20 cellular contexts compared by ENCODE assay signal in genomic region chr3:136270179-136270578, GRCh38. TPM values are rescaled to one million over a fixed set of nuclear protein-coding genes. Genes with fewer than 3 reads are reported as not detected.
DNase-seq lines count a peak whose midpoint lies in the region; ATAC-seq and TF ChIP-seq lines count a peak whose summit lies in the region.
"Had no signal": no experiment of that assay in that cellular context is flagged by ENCODE, and none has a peak within 500 bp of the region (broad histone marks: within the 10 kb centered on the region; RNA-seq: fewer than 3 reads in every experiment).

No MANE protein-coding gene starts in this region.

- peaks cover 6% of the 10 kb centered on the region; the same call in 1 of the 2 replicates for H4K20me1 ChIP-seq in GM23338 (replicated peaks; ENCODE audit: insufficient read depth)

- H3K36me3 ChIP-seq in GM23338 (ENCODE audit: insufficient read depth) (no peaks in the 10 kb centered on the region), endodermal cell (ENCODE audit: control insufficient read depth, insufficient read depth, low read length) (peaks cover 22% of the 10 kb centered on the region)
- H3K36me3 ChIP-seq: prostate gland had no signal

- peaks cover 4% of the 10 kb centered on the region; the same call in 1 of the 2 replicates for H3K4me1 ChIP-seq in GM23338 (ENCODE audit: insufficient read depth)
- no peaks in the 10 kb centered on the region for H3K4me1 ChIP-seq in endodermal cell (ENCODE audit: control insufficient read depth, insufficient read depth, low read length)
- H3K4me1 ChIP-seq: esophagus muscularis mucosa, prostate gland had no signal

- peak; percentile 84 for ATAC-seq in GM18520 (IDR thresholded peaks at IDR 0.05; ENCODE audit: unreplicated experiment)
- peak; percentile 44 for ATAC-seq in GM19043 (IDR thresholded peaks at IDR 0.05; ENCODE audit: low read depth, unreplicated experiment)
- ATAC-seq in HG02870 (IDR thresholded peaks at IDR 0.05; ENCODE audit: unreplicated experiment): peak; percentile 53
- ATAC-seq in activated CD8-positive, alpha-beta T cell treated with anti-CD3 and anti-CD28 coated beads, Interleukin-2, amount 10 ng/mL, durations not matched to agents 7 days and 5 days: no peak
- no peak for ATAC-seq in GM23338
- ATAC-seq: Right ventricle myocardium inferior, T-cell had no signal

- H3K27ac ChIP-seq in GM23338 (ENCODE audit: low read depth) (no peak overlapping the region), endodermal cell (ENCODE audit: low read depth, low read length) (no peak overlapping the region)
- H3K27ac ChIP-seq: esophagus muscularis mucosa, KMS-11, prostate gland had no signal

- H3K4me2 ChIP-seq in GM23338: no peak overlapping the region
- H3K4me2 ChIP-seq: KMS-11, smooth muscle cell had no signal

- peaks cover 12% of the 10 kb centered on the region for H3K4me1 Mint-ChIP-seq in activated CD8-positive, alpha-beta T cell treated with anti-CD3 and anti-CD28 coated beads, Interleukin-2, amount 10 ng/mL, durations not matched to agents 7 days and 5 days (ENCODE audit: low read depth)
- H3K4me1 Mint-ChIP-seq in GM23338: peaks cover 5% of the 10 kb centered on the region; the same call in 2 of the 3 replicates
- H3K4me1 Mint-ChIP-seq in endodermal cell: peaks cover 11% of the 10 kb centered on the region

- no peaks in the 10 kb centered on the region for H3K9me2 ChIP-seq in GM23338 (ENCODE audit: insufficient read depth)

- H3K9ac ChIP-seq in endodermal cell (ENCODE audit: extremely low read depth, low read length, poor library complexity, severe bottlenecking): no peak overlapping the region
- H3K9ac ChIP-seq: KMS-11 had no signal

- POLR2A ChIA-PET in activated CD8-positive, alpha-beta T cell treated with anti-CD3 and anti-CD28 coated beads, Interleukin-2, amount 10 ng/mL, durations not matched to agents 7 days and 5 days (lab: Charles Lee): interaction anchor here (1.5 kb wide), 1 partner anchor 74 kb away, joined by 3 read pairs; the partner anchor contains the start of gene MSL2

- H3K27ac Mint-ChIP-seq in activated CD8-positive, alpha-beta T cell treated with anti-CD3 and anti-CD28 coated beads, Interleukin-2, amount 10 ng/mL, durations not matched to agents 7 days and 5 days: peak overlapping the region; percentile 13
- H3K27ac Mint-ChIP-seq in GM23338 (no peak overlapping the region), endodermal cell (no peak overlapping the region)
- H3K27ac Mint-ChIP-seq: B cell, T-cell had no signal

- H2AFZ ChIP-seq in GM23338: no peak overlapping the region

- H3K79me2 ChIP-seq in GM23338 (replicated peaks; ENCODE audit: insufficient read depth): peaks cover 52% of the 10 kb centered on the region

- no peaks in the 10 kb centered on the region for H3K9me3 Mint-ChIP-seq in activated CD8-positive, alpha-beta T cell treated with anti-CD3 and anti-CD28 coated beads, Interleukin-2, amount 10 ng/mL, durations not matched to agents 7 days and 5 days (ENCODE audit: insufficient read depth)
- no peaks in the 10 kb centered on the region for H3K9me3 Mint-ChIP-seq in GM23338
- H3K9me3 Mint-ChIP-seq in endodermal cell: peaks cover 6% of the 10 kb centered on the region

- no peaks in the 10 kb centered on the region for H3F3A ChIP-seq in GM23338 (replicated peaks; ENCODE audit: low read depth)

- H3K4me3 ChIP-seq in GM23338 (no peak overlapping the region), endodermal cell (ENCODE audit: low read length) (no peak overlapping the region)
- H3K4me3 ChIP-seq: esophagus muscularis mucosa, prostate gland, smooth muscle cell had no signal

- 95 to 97% methylated on average over 4 to 5 of the region's 5 CpGs for WGBS in endodermal cell (ENCODE audit: insufficient coverage in 1 of 2, insufficient read length in 1 of 2), 2 experiments

- no peak for DNase-seq in activated CD8-positive, alpha-beta T cell treated with anti-CD3 and anti-CD28 coated beads, Interleukin-2, amount 10 ng/mL, durations not matched to agents 7 days and 5 days
- no peak for DNase-seq in GM23338 (ENCODE audit: low spot score)
- DNase-seq in endodermal cell: no peak
- no peak for DNase-seq in NCI-H2081 (lab: John Stamatoyannopoulos, UW)
- DNase-seq: activated effector memory CD4-positive, alpha-beta T cell treated with Interleukin-2 at 50 U/mL for 16 hours; Caco-2; central memory CD4-positive, alpha-beta T cell; NCI-H2081 treated with DMSO at 0.1 percent for 48 hours; NCI-H526; stimulated activated CD8-positive, alpha-beta memory T cell treated with anti-CD3 and anti-CD28 coated beads, Interleukin-4, amount 100 ng/mL, for 48 hours; T-cell had no signal

- H3K27me3 ChIP-seq in GM23338 (ENCODE audit: insufficient read depth) (no peaks in the 10 kb centered on the region), endodermal cell (ENCODE audit: control insufficient read depth, insufficient read depth, low read length, poor library complexity, severe bottlenecking) (no peaks in the 10 kb centered on the region)
- H3K27me3 ChIP-seq: esophagus muscularis mucosa had no signal

- CTCF ChIA-PET in activated CD8-positive, alpha-beta T cell treated with anti-CD3 and anti-CD28 coated beads, Interleukin-2, amount 10 ng/mL, durations not matched to agents 7 days and 5 days (lab: Charles Lee): no interaction called here

- H3K9me3 ChIP-seq in endodermal cell (ENCODE audit: control insufficient read depth, low read length): no peaks in the 10 kb centered on the region
- H3K9me3 ChIP-seq: Caco-2, esophagus muscularis mucosa, prostate gland had no signal

- H3K36me3 Mint-ChIP-seq in activated CD8-positive, alpha-beta T cell treated with anti-CD3 and anti-CD28 coated beads, Interleukin-2, amount 10 ng/mL, durations not matched to agents 7 days and 5 days (ENCODE audit: low read depth): peaks cover 43% of the 10 kb centered on the region
- H3K36me3 Mint-ChIP-seq in GM23338 (ENCODE audit: low read depth) (peaks cover 28% of the 10 kb centered on the region), endodermal cell (ENCODE audit: low read depth) (peaks cover 48% of the 10 kb centered on the region)

- no peak overlapping the region for H3K4me3 Mint-ChIP-seq in activated CD8-positive, alpha-beta T cell treated with anti-CD3 and anti-CD28 coated beads, Interleukin-2, amount 10 ng/mL, durations not matched to agents 7 days and 5 days
- H3K4me3 Mint-ChIP-seq in GM23338: no peak overlapping the region
- H3K4me3 Mint-ChIP-seq in endodermal cell: no peak overlapping the region
- H3K4me3 Mint-ChIP-seq: B cell, T-cell had no signal

- TF ChIP-seq CTCF in GM23338 (conservative IDR thresholded peaks at IDR 0.05; ENCODE audit: low read depth in 2 of 2): no peak
- TF ChIP-seq CTCF in endodermal cell (conservative IDR thresholded peaks at IDR 0.05): no peak

- H3K27me3 Mint-ChIP-seq in activated CD8-positive, alpha-beta T cell treated with anti-CD3 and anti-CD28 coated beads, Interleukin-2, amount 10 ng/mL, durations not matched to agents 7 days and 5 days (ENCODE audit: low read depth): no peaks in the 10 kb centered on the region
- H3K27me3 Mint-ChIP-seq in GM23338 (ENCODE audit: insufficient read depth, low read depth, poor library complexity) (no peaks in the 10 kb centered on the region), endodermal cell (ENCODE audit: insufficient read depth) (no peaks in the 10 kb centered on the region)
- H3K27me3 Mint-ChIP-seq: B cell, T-cell had no signal

TF ChIP-seq in GM23338, 12 proteins besides CTCF, POLR2A, EP300 and RAD21 (continues in another document):
- TF ChIP-seq JUNB (IDR thresholded peaks at IDR 0.05; ENCODE audit: unreplicated experiment) (no peak), STAT1 (IDR thresholded peaks at IDR 0.05; ENCODE audit: unreplicated experiment) (no peak), POLR2AphosphoS5 (IDR thresholded peaks at IDR 0.05; ENCODE audit: low read depth) (no peak), EZH2phosphoT487 (IDR thresholded peaks at IDR 0.05; ENCODE audit: unreplicated experiment) (no peak), ZNF114 (CRISPR knock-in tag; IDR thresholded peaks at IDR 0.05) (no peak), NANOG (IDR thresholded peaks at IDR 0.05; ENCODE audit: borderline replicate concordance) (no peak), CREB1 (CRISPR knock-in tag; IDR thresholded peaks at IDR 0.05; ENCODE audit: low read depth) (no peak)
- TF ChIP-seq, protein P1, sequence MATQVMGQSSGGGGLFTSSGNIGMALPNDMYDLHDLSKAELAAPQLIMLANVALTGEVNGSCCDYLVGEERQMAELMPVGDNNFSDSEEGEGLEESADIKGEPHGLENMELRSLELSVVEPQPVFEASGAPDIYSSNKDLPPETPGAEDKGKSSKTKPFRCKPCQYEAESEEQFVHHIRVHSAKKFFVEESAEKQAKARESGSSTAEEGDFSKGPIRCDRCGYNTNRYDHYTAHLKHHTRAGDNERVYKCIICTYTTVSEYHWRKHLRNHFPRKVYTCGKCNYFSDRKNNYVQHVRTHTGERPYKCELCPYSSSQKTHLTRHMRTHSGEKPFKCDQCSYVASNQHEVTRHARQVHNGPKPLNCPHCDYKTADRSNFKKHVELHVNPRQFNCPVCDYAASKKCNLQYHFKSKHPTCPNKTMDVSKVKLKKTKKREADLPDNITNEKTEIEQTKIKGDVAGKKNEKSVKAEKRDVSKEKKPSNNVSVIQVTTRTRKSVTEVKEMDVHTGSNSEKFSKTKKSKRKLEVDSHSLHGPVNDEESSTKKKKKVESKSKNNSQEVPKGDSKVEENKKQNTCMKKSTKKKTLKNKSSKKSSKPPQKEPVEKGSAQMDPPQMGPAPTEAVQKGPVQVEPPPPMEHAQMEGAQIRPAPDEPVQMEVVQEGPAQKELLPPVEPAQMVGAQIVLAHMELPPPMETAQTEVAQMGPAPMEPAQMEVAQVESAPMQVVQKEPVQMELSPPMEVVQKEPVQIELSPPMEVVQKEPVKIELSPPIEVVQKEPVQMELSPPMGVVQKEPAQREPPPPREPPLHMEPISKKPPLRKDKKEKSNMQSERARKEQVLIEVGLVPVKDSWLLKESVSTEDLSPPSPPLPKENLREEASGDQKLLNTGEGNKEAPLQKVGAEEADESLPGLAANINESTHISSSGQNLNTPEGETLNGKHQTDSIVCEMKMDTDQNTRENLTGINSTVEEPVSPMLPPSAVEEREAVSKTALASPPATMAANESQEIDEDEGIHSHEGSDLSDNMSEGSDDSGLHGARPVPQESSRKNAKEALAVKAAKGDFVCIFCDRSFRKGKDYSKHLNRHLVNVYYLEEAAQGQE (IDR thresholded peaks at IDR 0.05; ENCODE audit: unreplicated experiment): no peak

RNA-seq across cellular contexts. Expression of gene PCCB, which starts 20.0 kb away (rescaled TPM):
- 10 to 100 TPM; 22.5 to 23.7 TPM for total RNA-seq in activated CD8-positive, alpha-beta T cell treated with anti-CD3 and anti-CD28 coated beads, Interleukin-2, amount 10 ng/mL, durations not matched to agents 7 days and 5 days
- total RNA-seq in GM23338 (2014; rRNA removed; shearing (Covaris generic)): 69.5 and 76.8 TPM in 2 replicates
- polyA plus RNA-seq in GM23338 (2016; fragmentation: Nextera tagmentation; extraction: Ambion mirVana): 40.9 and 42.7 TPM in 2 replicates
- 10 to 100 TPM; 54.9 to 65.1 TPM for total RNA-seq in endodermal cell
- 59.9 TPM for polyA plus RNA-seq in endodermal cell (2013, experiment 1 of 2)
- 51.3 TPM for polyA plus RNA-seq in endodermal cell (2013, experiment 2 of 2)

Comparison
In these comparisons a context has a peak if more than half of its experiments do, and no peak if none do; other contexts are left out.
1. ATAC-seq: peak in GM18520 (single experiment), GM19043 (single experiment) and HG02870 (single experiment); none in activated CD8-positive, alpha-beta T cell treated with anti-CD3 and anti-CD28 coated beads, Interleukin-2, amount 10 ng/mL, durations not matched to agents 7 days and 5 days (single experiment) and GM23338 (single experiment).